1 cellular context compared by ENCODE assay signal in the genomic region with DNA sequence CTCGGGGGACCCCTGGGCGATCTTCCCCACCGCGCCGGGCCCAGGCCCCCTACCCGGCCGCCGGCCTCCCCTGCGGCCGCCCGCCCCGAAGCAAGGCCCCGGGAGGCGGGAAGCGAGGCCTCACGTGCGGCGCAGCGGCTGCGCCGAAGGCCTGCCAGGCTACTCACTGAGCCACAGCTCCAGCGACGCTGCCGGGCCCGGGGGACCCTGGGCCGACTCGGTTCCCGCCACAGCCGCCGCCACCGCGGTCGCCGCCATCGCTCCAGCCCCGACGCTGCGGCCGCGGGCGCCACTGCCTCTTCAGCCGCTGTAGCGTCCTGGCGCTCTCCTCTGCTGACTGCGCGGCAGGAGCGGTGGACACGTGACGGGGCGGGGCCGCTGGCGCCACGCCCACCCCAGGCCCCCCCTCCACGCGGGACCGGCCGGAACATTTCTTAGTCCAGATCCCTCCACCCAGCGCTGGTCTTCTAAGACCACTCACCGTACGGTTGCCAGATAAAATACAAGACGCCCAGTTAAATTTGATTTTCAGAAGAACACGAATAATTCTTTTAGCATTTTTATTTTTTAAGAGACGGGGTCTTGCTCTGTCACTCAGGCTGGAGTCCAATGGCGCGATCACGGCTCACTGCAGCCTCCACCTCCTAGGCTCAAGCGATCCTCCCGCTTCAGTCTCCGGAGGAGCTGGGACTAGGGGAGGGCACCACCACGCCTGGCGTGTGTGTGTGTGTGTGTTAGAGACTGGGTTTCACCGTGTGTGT.
TF ChIP-seq lines count a peak whose summit lies in the region.

Gene GGA2 (minus strand): TSS at position 341 of the 761 bp plus-strand sequence. CDS start 83 bp downstream, at position 258.

TF ChIP-seq in HepG2, 621 proteins besides CTCF, POLR2A, EP300 and RAD21 (continued from another document and continues in another):
- TF ChIP-seq ZHX1 (CRISPR knock-in tag; IDR thresholded peaks at IDR 0.05; ENCODE audit: low read depth) (peak; percentile 72; the same call in 1 of the 2 replicates), HMG20A (CRISPR knock-in tag; IDR thresholded peaks at IDR 0.05; ENCODE audit: borderline replicate concordance) (no peak), MEF2D (CRISPR knock-in tag; IDR thresholded peaks at IDR 0.05) (peak; percentile 49; the same call in 1 of the 2 replicates), ZBTB25 (CRISPR knock-in tag; IDR thresholded peaks at IDR 0.05) (peak; percentile 80; the same call in 1 of the 2 replicates), ZNF567 (CRISPR knock-in tag; IDR thresholded peaks at IDR 0.05; ENCODE audit: borderline replicate concordance) (peak; percentile 87; the same call in 1 of the 2 replicates), ZNF558 (CRISPR knock-in tag; IDR thresholded peaks at IDR 0.05; ENCODE audit: borderline replicate concordance) (peak; percentile 94; the same call in 1 of the 2 replicates), ZNF704 (CRISPR knock-in tag; IDR thresholded peaks at IDR 0.05; ENCODE audit: borderline replicate concordance) (peak; percentile 90), ZNF232 (CRISPR knock-in tag; IDR thresholded peaks at IDR 0.05; ENCODE audit: borderline replicate concordance) (peak; percentile 91; the same call in 1 of the 2 replicates), NCOA1 (CRISPR knock-in tag; IDR thresholded peaks at IDR 0.05) (no peak), ZFP36 (IDR thresholded peaks at IDR 0.05; ENCODE audit: borderline replicate concordance, low read depth, low read length, partially characterized antibody) (no peak), RBAK (CRISPR knock-in tag; IDR thresholded peaks at IDR 0.05) (no peak), ZNF720 (CRISPR knock-in tag; IDR thresholded peaks at IDR 0.05) (peak; percentile 90), SMAD9 (CRISPR knock-in tag; IDR thresholded peaks at IDR 0.05) (no peak), ZNF251 (CRISPR knock-in tag; IDR thresholded peaks at IDR 0.05) (0 out of 2 replicates have a peak, but pooled peaks have one; percentile 49), ZNF264 (CRISPR knock-in tag; IDR thresholded peaks at IDR 0.05) (peak; percentile 83), GATAD1 (CRISPR knock-in tag; IDR thresholded peaks at IDR 0.05) (peak; percentile 76; the same call in 1 of the 2 replicates), MTA1 (CRISPR knock-in tag; IDR thresholded peaks at IDR 0.05; ENCODE audit: borderline replicate concordance) (peak; percentile 47; the same call in 1 of the 2 replicates), ZNF546 (CRISPR knock-in tag; conservative IDR thresholded peaks at IDR 0.05) (peak; percentile 92), PREB (CRISPR knock-in tag; IDR thresholded peaks at IDR 0.05) (peak; percentile 95; the same call in 1 of the 2 replicates), KAT7 (CRISPR knock-in tag; IDR thresholded peaks at IDR 0.05; ENCODE audit: borderline replicate concordance) (peak; percentile 97), ETV5 (CRISPR knock-in tag; IDR thresholded peaks at IDR 0.05; ENCODE audit: borderline replicate concordance) (peak; percentile 66), EED (CRISPR knock-in tag; IDR thresholded peaks at IDR 0.05) (peak; percentile 68), PAWR (CRISPR knock-in tag; IDR thresholded peaks at IDR 0.05; ENCODE audit: borderline replicate concordance) (no peak), SNRNP70 (IDR thresholded peaks at IDR 0.05; ENCODE audit: low read depth, low read length) (no peak), AKNA (CRISPR knock-in tag; IDR thresholded peaks at IDR 0.05; ENCODE audit: borderline replicate concordance) (no peak), PRPF4 (IDR thresholded peaks at IDR 0.05; ENCODE audit: low read depth, low read length, poor library complexity, severe bottlenecking) (no peak), TARDBP (CRISPR knock-in tag; IDR thresholded peaks at IDR 0.05) (peak; percentile 96), HNRNPUL1 (IDR thresholded peaks at IDR 0.05; ENCODE audit: low read depth, low read length) (no peak), ZXDC (CRISPR knock-in tag; IDR thresholded peaks at IDR 0.05) (peak; percentile 97)
- TF ChIP-seq, protein P1, sequence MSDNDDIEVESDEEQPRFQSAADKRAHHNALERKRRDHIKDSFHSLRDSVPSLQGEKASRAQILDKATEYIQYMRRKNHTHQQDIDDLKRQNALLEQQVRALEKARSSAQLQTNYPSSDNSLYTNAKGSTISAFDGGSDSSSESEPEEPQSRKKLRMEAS (IDR thresholded peaks at IDR 0.05): peak; percentile 94
- TF ChIP-seq, protein P2, sequence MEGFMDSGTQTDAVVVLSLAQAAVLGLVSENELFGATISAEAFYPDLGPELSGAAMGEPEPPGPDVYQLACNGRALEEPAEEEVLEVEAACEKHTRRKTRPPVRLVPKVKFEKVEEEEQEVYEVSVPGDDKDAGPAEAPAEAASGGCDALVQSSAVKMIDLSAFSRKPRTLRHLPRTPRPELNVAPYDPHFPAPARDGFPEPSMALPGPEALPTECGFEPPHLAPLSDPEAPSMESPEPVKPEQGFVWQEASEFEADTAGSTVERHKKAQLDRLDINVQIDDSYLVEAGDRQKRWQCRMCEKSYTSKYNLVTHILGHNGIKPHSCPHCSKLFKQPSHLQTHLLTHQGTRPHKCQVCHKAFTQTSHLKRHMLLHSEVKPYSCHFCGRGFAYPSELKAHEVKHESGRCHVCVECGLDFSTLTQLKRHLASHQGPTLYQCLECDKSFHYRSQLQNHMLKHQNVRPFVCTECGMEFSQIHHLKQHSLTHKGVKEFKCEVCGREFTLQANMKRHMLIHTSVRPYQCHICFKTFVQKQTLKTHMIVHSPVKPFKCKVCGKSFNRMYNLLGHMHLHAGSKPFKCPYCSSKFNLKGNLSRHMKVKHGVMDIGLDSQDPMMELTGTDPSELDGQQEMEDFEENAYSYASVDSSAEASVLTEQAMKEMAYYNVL (CRISPR knock-in tag; IDR thresholded peaks at IDR 0.05; ENCODE audit: borderline replicate concordance): peak; percentile 81
- TF ChIP-seq, protein P3, sequence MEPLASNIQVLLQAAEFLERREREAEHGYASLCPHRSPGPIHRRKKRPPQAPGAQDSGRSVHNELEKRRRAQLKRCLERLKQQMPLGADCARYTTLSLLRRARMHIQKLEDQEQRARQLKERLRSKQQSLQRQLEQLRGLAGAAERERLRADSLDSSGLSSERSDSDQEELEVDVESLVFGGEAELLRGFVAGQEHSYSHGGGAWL (CRISPR knock-in tag; IDR thresholded peaks at IDR 0.05): peak; percentile 94
- TF ChIP-seq, protein P4, sequence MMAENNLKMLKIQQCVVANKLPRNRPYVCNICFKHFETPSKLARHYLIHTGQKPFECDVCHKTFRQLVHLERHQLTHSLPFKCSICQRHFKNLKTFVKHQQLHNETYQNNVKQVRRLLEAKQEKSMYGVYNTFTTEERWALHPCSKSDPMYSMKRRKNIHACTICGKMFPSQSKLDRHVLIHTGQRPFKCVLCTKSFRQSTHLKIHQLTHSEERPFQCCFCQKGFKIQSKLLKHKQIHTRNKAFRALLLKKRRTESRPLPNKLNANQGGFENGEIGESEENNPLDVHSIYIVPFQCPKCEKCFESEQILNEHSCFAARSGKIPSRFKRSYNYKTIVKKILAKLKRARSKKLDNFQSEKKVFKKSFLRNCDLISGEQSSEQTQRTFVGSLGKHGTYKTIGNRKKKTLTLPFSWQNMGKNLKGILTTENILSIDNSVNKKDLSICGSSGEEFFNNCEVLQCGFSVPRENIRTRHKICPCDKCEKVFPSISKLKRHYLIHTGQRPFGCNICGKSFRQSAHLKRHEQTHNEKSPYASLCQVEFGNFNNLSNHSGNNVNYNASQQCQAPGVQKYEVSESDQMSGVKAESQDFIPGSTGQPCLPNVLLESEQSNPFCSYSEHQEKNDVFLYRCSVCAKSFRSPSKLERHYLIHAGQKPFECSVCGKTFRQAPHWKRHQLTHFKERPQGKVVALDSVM (CRISPR knock-in tag; IDR thresholded peaks at IDR 0.05): peak; percentile 99
- TF ChIP-seq, protein P5, sequence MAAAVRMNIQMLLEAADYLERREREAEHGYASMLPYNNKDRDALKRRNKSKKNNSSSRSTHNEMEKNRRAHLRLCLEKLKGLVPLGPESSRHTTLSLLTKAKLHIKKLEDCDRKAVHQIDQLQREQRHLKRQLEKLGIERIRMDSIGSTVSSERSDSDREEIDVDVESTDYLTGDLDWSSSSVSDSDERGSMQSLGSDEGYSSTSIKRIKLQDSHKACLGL (CRISPR knock-in tag; IDR thresholded peaks at IDR 0.05): peak; percentile 92
